25 cellular contexts compared by ENCODE assay signal in genomic region chr11:125932301-125932700, GRCh38. TPM values are rescaled to one million over a fixed set of nuclear protein-coding genes. Genes with fewer than 3 reads are reported as not detected.
DNase-seq lines count a peak whose midpoint lies in the region; ATAC-seq, FAIRE-seq and TF ChIP-seq lines count a peak whose summit lies in the region.
"Had no signal": no experiment of that assay in that cellular context is flagged by ENCODE, and none has a peak within 500 bp of the region (broad histone marks: within the 10 kb centered on the region; RNA-seq: fewer than 3 reads in every experiment).

No MANE protein-coding gene starts in this region.

- H3K36me3 Mint-ChIP-seq in WTC11 (no peaks in the 10 kb centered on the region), type B pancreatic cell (no peaks in the 10 kb centered on the region)
- H3K36me3 Mint-ChIP-seq in activated CD8-positive, alpha-beta T cell treated with anti-CD3 and anti-CD28 coated beads for 36 hours (ENCODE audit: low read depth), result no peaks in the 10 kb centered on the region

- no peaks in the 10 kb centered on the region for H3K36me3 ChIP-seq in Panc1 (ENCODE audit: control insufficient read depth, insufficient read depth, low read length)
- H3K36me3 ChIP-seq in neuronal stem cell (replicated peaks in 1 of 2; ENCODE audit: control insufficient read depth in 2 of 2, insufficient read depth in 2 of 2, low read length in 2 of 2), result no peaks in the 10 kb centered on the region
- no peaks in the 10 kb centered on the region for H3K36me3 ChIP-seq in osteoblast (ENCODE audit: insufficient read depth, low read length)
- no peaks in the 10 kb centered on the region for H3K36me3 ChIP-seq in mucosa of descending colon (ENCODE audit: low read depth)
- no peaks in the 10 kb centered on the region for H3K36me3 ChIP-seq in small intestine (ENCODE audit: control insufficient read depth in 2 of 2, insufficient read depth in 2 of 2, low read length in 2 of 2)

- H2AFZ ChIP-seq in neuronal stem cell (ENCODE audit: low read length) (no peak overlapping the region), osteoblast (ENCODE audit: low read length) (no peak overlapping the region)
- H2AFZ ChIP-seq: GM23248 had no signal

- H3K27ac Mint-ChIP-seq in WTC11, result no peak overlapping the region
- no peak overlapping the region for H3K27ac Mint-ChIP-seq in type B pancreatic cell
- H3K27ac Mint-ChIP-seq in activated CD8-positive, alpha-beta T cell treated with anti-CD3 and anti-CD28 coated beads for 36 hours, result no peak overlapping the region
- H3K27ac Mint-ChIP-seq: CD4-positive, alpha-beta T cell; HFFc6 had no signal

- H4K20me1 ChIP-seq in osteoblast (ENCODE audit: insufficient read depth, low read length), result no peaks in the 10 kb centered on the region

- H3K9me3 ChIP-seq in Panc1 (ENCODE audit: control insufficient read depth, insufficient read depth, low read depth, low read length) (no peaks in the 10 kb centered on the region), neuronal stem cell (replicated peaks in 1 of 2; ENCODE audit: control insufficient read depth in 2 of 2, insufficient read depth in 1 of 2, low read depth in 1 of 2, low read length in 2 of 2) (peaks cover 0 to 2% of the 10 kb centered on the region in 2 donors), osteoblast (ENCODE audit: low read depth, low read length) (no peaks in the 10 kb centered on the region), mucosa of descending colon (no peaks in the 10 kb centered on the region), small intestine (ENCODE audit: control insufficient read depth, low read depth) (no peaks in the 10 kb centered on the region)
- H3K9me3 ChIP-seq: Caco-2 had no signal

- no peak overlapping the region for H3K4ac ChIP-seq in neuronal stem cell (ENCODE audit: low read length)

- no peak overlapping the region for H4K91ac ChIP-seq in neuronal stem cell (ENCODE audit: low read depth, low read length, poor library complexity)

- no peak overlapping the region for H3K18ac ChIP-seq in neuronal stem cell (ENCODE audit: low read length)

- in situ Hi-C loops in Panc1 (cut with HindIII; ENCODE audit: low pct_unique_long_range_greater_than_20kb, low sequenced_read_pairs), result loop anchor here (25.0 kb wide), 1 partner anchor 280 kb away; the partner anchor contains the start of genes FAM118B and RPUSD4

- no peak overlapping the region for H2BK5ac ChIP-seq in neuronal stem cell (ENCODE audit: low read length)

- POLR2A ChIA-PET in Panc1 (lab: Charles Lee) (no interaction called here), WTC11 (lab: Charles Lee) (no interaction called here)
- POLR2A ChIA-PET in activated CD8-positive, alpha-beta T cell treated with anti-CD3 and anti-CD28 coated beads for 36 hours (lab: Charles Lee), result interaction anchor here (0.8 kb wide), 1 partner anchor 29 kb away, joined by 3 read pairs; the partner anchor contains the start of gene PUS3

- WGBS in neuronal stem cell (ENCODE audit: extremely low coverage in 2 of 2, insufficient read length in 2 of 2, insufficient replicate concordance in 1 of 2), 2 donors, result no CpG with 5 or more reads among the region's 9 CpGs
- WGBS in small intestine, 3 donors, result 80 to 87% (median 81%) methylated on average over 9 of the region's 9 CpGs

- H3K4me2 ChIP-seq in neuronal stem cell (ENCODE audit: insufficient read depth, low read length, poor library complexity, severe bottlenecking) (no peak overlapping the region), osteoblast (ENCODE audit: insufficient read depth, low read length) (no peak overlapping the region)

- H3K23ac ChIP-seq in neuronal stem cell (ENCODE audit: low read depth, low read length, poor library complexity), result no peak overlapping the region

- H2BK12ac ChIP-seq in neuronal stem cell (ENCODE audit: low read length), result no peak overlapping the region

- peak overlapping the region; percentile 47 for H2AK5ac ChIP-seq in neuronal stem cell (ENCODE audit: low read depth, low read length)

- no peak overlapping the region for H3K9ac ChIP-seq in neuronal stem cell (ENCODE audit: low read depth, low read length, poor library complexity)
- H3K9ac ChIP-seq: GM23248 had no signal

- CTCF ChIA-PET in Panc1 (lab: Charles Lee), result interaction anchor here (0.5 to 0.9 kb wide), 2 partner anchors 9 to 129 kb away, joined by 3 read pairs; no protein-coding TSS in a partner anchor
- CTCF ChIA-PET in WTC11 (lab: Charles Lee), result interaction anchor here (1.0 to 3.1 kb wide), 4 partner anchors 9 to 262 kb away, joined by 4 to 18 read pairs (median 5); no protein-coding TSS in a partner anchor
- CTCF ChIA-PET in activated CD8-positive, alpha-beta T cell treated with anti-CD3 and anti-CD28 coated beads for 36 hours (lab: Charles Lee), result interaction anchor here (0.8 kb wide), 1 partner anchor 9 kb away, joined by 3 read pairs; no protein-coding TSS in a partner anchor

- BruUV-seq in Panc1 (replicated peaks; lab: Mats Ljungman, UMichigan), result no TSS peak

- H3K9me3 Mint-ChIP-seq in WTC11 (no peaks in the 10 kb centered on the region), type B pancreatic cell (no peaks in the 10 kb centered on the region)
- H3K9me3 Mint-ChIP-seq in activated CD8-positive, alpha-beta T cell treated with anti-CD3 and anti-CD28 coated beads for 36 hours, result no peaks in the 10 kb centered on the region
- H3K9me3 Mint-ChIP-seq: CD4-positive, alpha-beta T cell; HFFc6 had no signal

- H3K4me3 Mint-ChIP-seq in WTC11, result no peak overlapping the region
- no peak overlapping the region for H3K4me3 Mint-ChIP-seq in type B pancreatic cell
- H3K4me3 Mint-ChIP-seq in activated CD8-positive, alpha-beta T cell treated with anti-CD3 and anti-CD28 coated beads for 36 hours, result no peak overlapping the region
- H3K4me3 Mint-ChIP-seq: CD4-positive, alpha-beta T cell; HFFc6 had no signal

- no peak overlapping the region for H2BK15ac ChIP-seq in neuronal stem cell (ENCODE audit: low read length)

- FAIRE-seq in small intestine (lab: Jason Lieb, UNC), result no peak
- FAIRE-seq: A204.1, D721Med, G401.6, GM12891, GM18507 had no signal

- ATAC-seq in Panc1 (peak; percentile 35; the same call in 1 of the 2 replicates), WTC11 (peak; percentile 11), mucosa of descending colon (no peak)
- ATAC-seq in activated CD8-positive, alpha-beta T cell treated with anti-CD3 and anti-CD28 coated beads for 36 hours, result no peak
- ATAC-seq: HCT116 had no signal

- intact Hi-C loops in Panc1 (cut with micrococcal nuclease; ENCODE audit: unreplicated experiment), result no loop called here
- intact Hi-C loops in activated CD8-positive, alpha-beta T cell treated with anti-CD3 and anti-CD28 coated beads for 36 hours (cut with micrococcal nuclease), result no loop called here
- intact Hi-C loops in mucosa of descending colon (cut with DNase I, micrococcal nuclease), result no loop called here

- H3K27me3 Mint-ChIP-seq in WTC11 (ENCODE audit: low read depth) (no peaks in the 10 kb centered on the region), type B pancreatic cell (peaks cover 2% of the 10 kb centered on the region)
- peaks cover 5% of the 10 kb centered on the region for H3K27me3 Mint-ChIP-seq in activated CD8-positive, alpha-beta T cell treated with anti-CD3 and anti-CD28 coated beads for 36 hours

- no peak overlapping the region for H2BK120ac ChIP-seq in neuronal stem cell (ENCODE audit: low read depth, low read length)

- H3K4me1 Mint-ChIP-seq in WTC11 (peaks cover 25% of the 10 kb centered on the region), type B pancreatic cell (ENCODE audit: unreplicated experiment) (peaks cover 34% of the 10 kb centered on the region)
- H3K4me1 Mint-ChIP-seq in activated CD8-positive, alpha-beta T cell treated with anti-CD3 and anti-CD28 coated beads for 36 hours (ENCODE audit: low read depth), result peaks cover 9% of the 10 kb centered on the region

- no peak overlapping the region for H3K14ac ChIP-seq in neuronal stem cell (ENCODE audit: low read length)

- no peaks in the 10 kb centered on the region for H3K79me2 ChIP-seq in osteoblast (ENCODE audit: insufficient read depth, low read length)

- H3K4me1 ChIP-seq in Panc1 (ENCODE audit: control insufficient read depth, insufficient read depth, low read length), result peaks cover 4% of the 10 kb centered on the region; the same call in 1 of the 2 replicates
- H3K4me1 ChIP-seq in neuronal stem cell (ENCODE audit: control insufficient read depth in 2 of 2, insufficient read depth in 1 of 2, low read depth in 1 of 2, low read length in 2 of 2), result peaks cover 0 to 5% of the 10 kb centered on the region in 2 donors
- H3K4me1 ChIP-seq in osteoblast (ENCODE audit: insufficient read depth, low read length), result no peaks in the 10 kb centered on the region
- no peaks in the 10 kb centered on the region for H3K4me1 ChIP-seq in mucosa of descending colon (ENCODE audit: low read depth)
- H3K4me1 ChIP-seq in small intestine (ENCODE audit: control insufficient read depth in 2 of 2, insufficient read depth in 1 of 2, low read depth in 1 of 2, low read length in 1 of 2), result no peaks in the 10 kb centered on the region
- H3K4me1 ChIP-seq: Caco-2 had no signal

- no peak for TF ChIP-seq CTCF in Panc1 (IDR thresholded peaks at IDR 0.05)
- TF ChIP-seq CTCF in WTC11 (IDR thresholded peaks at IDR 0.05), result no peak
- no peak for TF ChIP-seq CTCF in type B pancreatic cell (conservative IDR thresholded peaks at IDR 0.05)
- no peak for TF ChIP-seq CTCF in osteoblast (IDR thresholded peaks at IDR 0.05; ENCODE audit: extremely low read depth, low read depth, low read length)
- no peak for TF ChIP-seq CTCF in activated CD8-positive, alpha-beta T cell treated with anti-CD3 and anti-CD28 coated beads for 36 hours (IDR thresholded peaks at IDR 0.05)
- TF ChIP-seq CTCF in mucosa of descending colon (IDR thresholded peaks at IDR 0.05), result no peak

- no peak overlapping the region for H3K27ac ChIP-seq in Panc1 (ENCODE audit: low read length)
- H3K27ac ChIP-seq in neuronal stem cell (replicated peaks; ENCODE audit: low read length), result no peak overlapping the region
- H3K27ac ChIP-seq in osteoblast (ENCODE audit: low read depth, low read length), result no peak overlapping the region
- no peak overlapping the region for H3K27ac ChIP-seq in small intestine (ENCODE audit: low read depth in 1 of 2, low read length in 1 of 2)
- H3K27ac ChIP-seq: C4-2B, GM23248, HL-60 had no signal

- DNase-seq in Panc1 (ENCODE audit: low read depth, low spot score), result no peak
- no peak for DNase-seq in WTC11 (ENCODE audit: low spot score)
- no peak for DNase-seq in neuronal stem cell (ENCODE audit: low spot score)
- peak; percentile 36 for DNase-seq in type B pancreatic cell (ENCODE audit: extremely low spot score, unreplicated experiment)
- no peak for DNase-seq in osteoblast (ENCODE audit: insufficient read length, low spot score, missing footprints)
- DNase-seq in activated CD8-positive, alpha-beta T cell treated with anti-CD3 and anti-CD28 coated beads for 36 hours, result no peak
- no peak for DNase-seq in mucosa of descending colon
- DNase-seq in small intestine, result no peak
- DNase-seq: ACHN; Caco-2; CD4-positive, alpha-beta T cell; GM23248; H7; HFFc6; IMR-90 had no signal

- H3K27me3 ChIP-seq in Panc1 (ENCODE audit: control insufficient read depth, insufficient read depth, low read length) (peaks cover 13% of the 10 kb centered on the region), neuronal stem cell (ENCODE audit: control insufficient read depth in 3 of 3, insufficient read depth in 3 of 3, low read depth in 1 of 3, low read length in 3 of 3) (peaks cover 0 to 13% (median 0%) of the 10 kb centered on the region in 3 experiments), osteoblast (ENCODE audit: insufficient read depth, low read length) (peaks cover 35% of the 10 kb centered on the region), small intestine (ENCODE audit: control insufficient read depth in 2 of 2, insufficient read depth in 2 of 2, low read length in 2 of 2) (peaks cover 0 to 6% of the 10 kb centered on the region in 2 donors)

- no peak overlapping the region for H3K4me3 ChIP-seq in Panc1 (ENCODE audit: low read depth in 2 of 2, low read length in 2 of 2)
- no peak overlapping the region for H3K4me3 ChIP-seq in neuronal stem cell (ENCODE audit: low read length in 2 of 2)
- H3K4me3 ChIP-seq in osteoblast (ENCODE audit: insufficient read depth, low read length), result no peak overlapping the region
- no peak overlapping the region for H3K4me3 ChIP-seq in mucosa of descending colon
- H3K4me3 ChIP-seq in small intestine (ENCODE audit: low read depth in 1 of 2, low read length in 2 of 2), result no peak overlapping the region
- H3K4me3 ChIP-seq: GM23248 had no signal

- no peak overlapping the region for H4K8ac ChIP-seq in neuronal stem cell (ENCODE audit: low read depth, low read length)

- no peaks in the 10 kb centered on the region for H3K79me1 ChIP-seq in neuronal stem cell (ENCODE audit: low read depth, low read length)

RNA-seq across cellular contexts. Expression of gene VSIG10L2, which starts 13.5 kb away (rescaled TPM):
- total RNA-seq in Panc1 (2021; ENCODE audit: unreplicated experiment), result not detected
- not detected for polyA plus RNA-seq in Panc1 (2012; ENCODE audit: insufficient read length)
- not detected in 3 replicates for total RNA-seq in WTC11 (2021)
- not detected for polyA plus RNA-seq in neuronal stem cell (2013, experiment 1 of 2)
- not detected for polyA plus RNA-seq in neuronal stem cell (2013, experiment 2 of 2)
- total RNA-seq in type B pancreatic cell (ENCODE audit: low replicate concordance), result 0.31 TPM in 1 of 2 replicates, not detected in the other
- not detected in 2 replicates for total RNA-seq in osteoblast
- not detected for total RNA-seq in activated CD8-positive, alpha-beta T cell treated with anti-CD3 and anti-CD28 coated beads for 36 hours
- under 1 TPM in 1 of 3 donors, not detected in 2; 0.09 TPM for total RNA-seq in mucosa of descending colon
- polyA plus RNA-seq in small intestine, result under 1 TPM in 1 of 3 donors, not detected in 2; 0.10 TPM
- total RNA-seq: Caco-2; CD4-positive, alpha-beta T cell; GM23248; H7; HFFc6; HT1080 had no signal
- polyA plus RNA-seq: BJ, GM23248, IMR-90 had no signal

RNA-seq across cellular contexts. Expression of gene DDX25, which starts 28.0 kb away (rescaled TPM):
- 0.15 TPM for total RNA-seq in Panc1 (2021; ENCODE audit: unreplicated experiment)
- polyA plus RNA-seq in Panc1 (2012; ENCODE audit: insufficient read length), result 0.12 TPM
- 17.5 to 20.5 TPM (median 20.4 TPM) in 3 replicates for total RNA-seq in WTC11 (2021)
- 7.2 TPM for polyA plus RNA-seq in neuronal stem cell (2013, experiment 1 of 2)
- 7.3 TPM for polyA plus RNA-seq in neuronal stem cell (2013, experiment 2 of 2)
- total RNA-seq in type B pancreatic cell (ENCODE audit: low replicate concordance), result 0.79 and 1.8 TPM in 2 replicates
- under 0.01 TPM in 1 of 2 replicates, not detected in the other for total RNA-seq in osteoblast
- under 1 TPM; 0.43 to 0.54 TPM for total RNA-seq in activated CD8-positive, alpha-beta T cell treated with anti-CD3 and anti-CD28 coated beads for 36 hours
- under 1 TPM in 2 of 3 donors, not detected in 1; 0.05 to 0.54 TPM for total RNA-seq in mucosa of descending colon
- under 1 TPM in 2 of 3 donors, not detected in 1; 0.63 to 0.81 TPM for polyA plus RNA-seq in small intestine
- total RNA-seq: Caco-2; CD4-positive, alpha-beta T cell; GM23248; HFFc6; HT1080 had no signal
- polyA plus RNA-seq: BJ, GM23248, IMR-90 had no signal

RNA-seq across cellular contexts. Expression of gene PUS3, which starts 29.3 kb away (rescaled TPM):
- total RNA-seq in Panc1 (2021; ENCODE audit: unreplicated experiment), result 15.1 TPM
- 12.6 TPM for polyA plus RNA-seq in Panc1 (2012; ENCODE audit: insufficient read length)
- total RNA-seq in WTC11 (2021), result 16.3 to 18.8 TPM (median 18.6 TPM) in 3 replicates
- 16.9 TPM for polyA plus RNA-seq in neuronal stem cell (2013, experiment 1 of 2)
- 18.4 TPM for polyA plus RNA-seq in neuronal stem cell (2013, experiment 2 of 2)
- total RNA-seq in type B pancreatic cell (ENCODE audit: low replicate concordance), result 11.9 and 13.5 TPM in 2 replicates
- 13.6 and 14.1 TPM in 2 replicates for total RNA-seq in osteoblast
- total RNA-seq in activated CD8-positive, alpha-beta T cell treated with anti-CD3 and anti-CD28 coated beads for 36 hours, result 10 to 100 TPM; 15.4 to 15.5 TPM
- 10 to 100 TPM in 1 of 3 donors, 1 to 10 TPM in 2; 5.4 to 13.0 (median 7.6) TPM for total RNA-seq in mucosa of descending colon
- polyA plus RNA-seq in small intestine, result 10 to 100 TPM; 10.3 to 12.7 (median 11.3) TPM

RNA-seq across cellular contexts. Expression of gene HYLS1, which starts 44.8 kb away (rescaled TPM):
- total RNA-seq in Panc1 (2021; ENCODE audit: unreplicated experiment), result 32.2 TPM
- 13.5 TPM for polyA plus RNA-seq in Panc1 (2012; ENCODE audit: insufficient read length)
- 8.0 to 8.1 TPM (median 8.1 TPM) in 3 replicates for total RNA-seq in WTC11 (2021)
- polyA plus RNA-seq in neuronal stem cell (2013, experiment 1 of 2), result 7.1 TPM
- polyA plus RNA-seq in neuronal stem cell (2013, experiment 2 of 2), result 6.8 TPM
- total RNA-seq in type B pancreatic cell (ENCODE audit: low replicate concordance), result 4.3 and 6.5 TPM in 2 replicates
- total RNA-seq in osteoblast, result 5.8 and 6.8 TPM in 2 replicates
- total RNA-seq in activated CD8-positive, alpha-beta T cell treated with anti-CD3 and anti-CD28 coated beads for 36 hours, result 1 to 10 TPM; 4.6 to 5.2 TPM
- total RNA-seq in mucosa of descending colon, result 1 to 10 TPM; 4.6 to 7.5 (median 7.1) TPM
- 1 to 10 TPM; 4.3 to 7.4 (median 4.6) TPM for polyA plus RNA-seq in small intestine

Comparison
In these comparisons a context has a peak if more than half of its experiments do, and no peak if none do; other contexts are left out.
1. ATAC-seq: peak in Panc1 (single experiment) and WTC11 (single experiment); none in activated CD8-positive, alpha-beta T cell treated with anti-CD3 and anti-CD28 coated beads for 36 hours (single experiment) and mucosa of descending colon (single experiment).